10 cellular contexts compared by ENCODE assay signal in the genomic region with DNA sequence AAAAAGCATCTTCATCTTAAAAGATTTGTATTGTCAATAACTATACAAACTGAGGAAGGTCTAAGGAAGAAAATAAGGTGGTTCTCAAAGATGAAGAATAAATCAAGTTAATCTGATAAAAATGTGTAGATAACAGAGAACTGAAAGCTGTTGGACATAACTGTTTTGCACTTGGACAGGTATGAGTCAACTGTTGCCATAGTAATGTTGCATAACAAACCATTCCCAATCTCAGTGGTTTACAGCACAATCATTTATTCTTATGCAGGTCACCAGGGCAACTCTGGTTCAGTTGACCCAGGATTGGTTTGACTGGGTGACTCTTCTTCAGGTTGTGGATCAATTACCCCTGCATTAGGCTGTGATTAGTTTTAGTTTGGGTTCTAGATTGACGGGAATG.
A peak's percentile ranks its signal among the peaks of the same experiment; 100 is the strongest.
DNase-seq lines count a peak whose midpoint lies in the region; ATAC-seq and TF ChIP-seq lines count a peak whose summit lies in the region.
"Had no signal": no experiment of that assay in that cellular context is flagged by ENCODE, and none has a peak within 500 bp of the region (broad histone marks: within the 10 kb centered on the region; RNA-seq: fewer than 3 reads in every experiment).

No MANE protein-coding gene starts in this region.

- 92 to 93% methylated on average over 1 of the region's 1 CpG for WGBS in lower leg skin, 2 donors

- H3K36me3 Mint-ChIP-seq in activated CD8-positive, alpha-beta T cell treated with anti-CD3 and anti-CD28 coated beads for 36 hours (ENCODE audit: low read depth) = no peaks in the 10 kb centered on the region

- no peak for TF ChIP-seq POLR2A in NB4 (IDR thresholded peaks at IDR 0.05; ENCODE audit: extremely low read depth, insufficient read length)
- no peak for TF ChIP-seq POLR2A in lower leg skin (IDR thresholded peaks at IDR 0.05)

- no peak for TF ChIP-seq CTCF in NB4 (IDR thresholded peaks at IDR 0.05; ENCODE audit: low read depth, low read length)
- TF ChIP-seq CTCF in cardiac fibroblast (IDR thresholded peaks at IDR 0.05; ENCODE audit: low read depth, low read length) = no peak
- no peak for TF ChIP-seq CTCF in activated CD8-positive, alpha-beta T cell treated with anti-CD3 and anti-CD28 coated beads for 36 hours (IDR thresholded peaks at IDR 0.05)
- no peak for TF ChIP-seq CTCF in lower leg skin (IDR thresholded peaks at IDR 0.05)

- H3K4me1 Mint-ChIP-seq in activated CD8-positive, alpha-beta T cell treated with anti-CD3 and anti-CD28 coated beads for 36 hours (ENCODE audit: low read depth) = no peaks in the 10 kb centered on the region

- DNase-seq in NB4 (ENCODE audit: low read depth) (peak; percentile 7), cardiac fibroblast (ENCODE audit: low read depth in 2 of 2) (peak; percentile 62 to 83), renal cortical epithelial cell (ENCODE audit: low read depth) (peak; percentile 92), lower leg skin (ENCODE audit: low spot score in 2 of 2) (no peak)
- DNase-seq in activated CD8-positive, alpha-beta T cell treated with anti-CD3 and anti-CD28 coated beads for 36 hours = no peak
- DNase-seq: aorta, NCI-H1092 had no signal

- peak; percentile 70 for ATAC-seq in GM18868 (IDR thresholded peaks at IDR 0.05; ENCODE audit: unreplicated experiment)
- ATAC-seq in activated CD8-positive, alpha-beta T cell treated with anti-CD3 and anti-CD28 coated beads for 36 hours = no peak
- ATAC-seq in GM18861 (IDR thresholded peaks at IDR 0.05; ENCODE audit: unreplicated experiment) = no peak
- no peak for ATAC-seq in GM21367 (IDR thresholded peaks at IDR 0.05; ENCODE audit: unreplicated experiment)

- H3K4me3 Mint-ChIP-seq in activated CD8-positive, alpha-beta T cell treated with anti-CD3 and anti-CD28 coated beads for 36 hours = no peak overlapping the region

- intact Hi-C loops in activated CD8-positive, alpha-beta T cell treated with anti-CD3 and anti-CD28 coated beads for 36 hours (cut with micrococcal nuclease) = no loop called here
- intact Hi-C loops in lower leg skin (cut with DNase I; ENCODE audit: low total_unique reads) = no loop called here

- H3K9me3 Mint-ChIP-seq in activated CD8-positive, alpha-beta T cell treated with anti-CD3 and anti-CD28 coated beads for 36 hours = peaks cover 15% of the 10 kb centered on the region

- no peak overlapping the region for H3K27ac Mint-ChIP-seq in activated CD8-positive, alpha-beta T cell treated with anti-CD3 and anti-CD28 coated beads for 36 hours

- H3K4me3 ChIP-seq in NB4 (ENCODE audit: low read depth, low read length) (no peak overlapping the region), cardiac fibroblast (replicated peaks in 1 of 2; ENCODE audit: low read depth in 2 of 2, low read length in 2 of 2) (no peak overlapping the region), lower leg skin (ENCODE audit: low read depth, poor library complexity, severe bottlenecking) (no peak overlapping the region)

- POLR2A ChIA-PET in activated CD8-positive, alpha-beta T cell treated with anti-CD3 and anti-CD28 coated beads for 36 hours (lab: Charles Lee) = no interaction called here

- CTCF ChIA-PET in activated CD8-positive, alpha-beta T cell treated with anti-CD3 and anti-CD28 coated beads for 36 hours (lab: Charles Lee) = no interaction called here

- no peaks in the 10 kb centered on the region for H3K27me3 Mint-ChIP-seq in activated CD8-positive, alpha-beta T cell treated with anti-CD3 and anti-CD28 coated beads for 36 hours

Comparison
In these comparisons a context has a peak if more than half of its experiments do, and no peak if none do; other contexts are left out.
1. DNase-seq: peak in NB4 (single experiment), cardiac fibroblast (2 of 2) and renal cortical epithelial cell (single experiment); none in activated CD8-positive, alpha-beta T cell treated with anti-CD3 and anti-CD28 coated beads for 36 hours (single experiment) and lower leg skin (0 of 2).